In the genomic region with DNA sequence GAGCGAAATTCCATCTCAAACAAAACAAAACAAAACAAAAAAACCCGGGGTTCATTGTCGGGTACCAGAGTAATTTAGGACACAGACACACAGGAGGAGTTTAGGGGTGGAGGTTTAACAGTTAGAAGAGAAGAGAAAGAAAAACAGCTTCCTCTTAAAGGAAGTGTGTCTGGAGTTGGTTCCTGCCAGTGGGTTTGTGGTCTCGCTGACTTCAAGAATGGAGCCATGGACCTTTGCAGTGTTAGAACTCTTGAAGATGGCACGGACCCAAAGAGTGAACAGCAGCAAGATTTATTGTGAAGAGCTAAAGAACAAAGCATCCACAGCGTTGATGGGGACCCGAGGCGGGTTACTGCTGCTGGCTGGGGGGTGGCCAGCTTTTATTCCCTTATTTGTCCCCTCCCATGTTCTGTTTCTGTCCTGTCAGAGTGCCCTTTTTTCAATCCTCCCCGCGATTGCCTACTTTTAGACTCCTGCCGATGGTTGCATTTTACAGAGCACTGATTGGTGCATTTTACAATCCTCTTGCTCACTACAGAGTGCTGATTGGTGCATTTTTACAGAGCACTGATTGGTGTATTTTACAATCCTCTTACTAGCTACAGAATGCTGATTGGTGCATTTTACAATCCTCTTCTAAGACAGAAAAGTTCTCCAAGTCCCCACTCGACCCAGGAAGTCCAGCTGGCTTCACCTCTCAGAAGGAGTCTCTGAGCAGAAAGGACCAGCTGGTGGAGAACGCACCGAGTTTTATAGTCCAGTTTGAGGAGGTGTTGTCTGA, we compare ENCODE assay signal across 2 cellular contexts.
TF ChIP-seq lines count a peak whose summit lies in the region.

No MANE protein-coding gene starts in this region.

TF ChIP-seq in IMR-90, 13 proteins besides CTCF, POLR2A, EP300 and RAD21:
- TF ChIP-seq MAFK (IDR thresholded peaks at IDR 0.05; ENCODE audit: low read depth, low read length) (peak; percentile 27; the same call in 1 of the 2 replicates), FOS (IDR thresholded peaks at IDR 0.05; ENCODE audit: low read depth, low read length) (no peak)

TF ChIP-seq in HepG2, 621 proteins besides CTCF, POLR2A, EP300 and RAD21:
- peak in 1 of 2 experiments; percentile 57; a peak in 3 of 4 replicates for TF ChIP-seq MAFK (conservative IDR thresholded peaks at IDR 0.05 in 1 of 2, IDR thresholded peaks at IDR 0.05 in 1 of 2; ENCODE audit: low read length in 2 of 2)
- TF ChIP-seq THYN1 (CRISPR knock-in tag; IDR thresholded peaks at IDR 0.05; ENCODE audit: borderline replicate concordance, low read depth): no peak
TF ChIP-seq in HepG2: peak in this region for 1.
